In the genomic region with DNA sequence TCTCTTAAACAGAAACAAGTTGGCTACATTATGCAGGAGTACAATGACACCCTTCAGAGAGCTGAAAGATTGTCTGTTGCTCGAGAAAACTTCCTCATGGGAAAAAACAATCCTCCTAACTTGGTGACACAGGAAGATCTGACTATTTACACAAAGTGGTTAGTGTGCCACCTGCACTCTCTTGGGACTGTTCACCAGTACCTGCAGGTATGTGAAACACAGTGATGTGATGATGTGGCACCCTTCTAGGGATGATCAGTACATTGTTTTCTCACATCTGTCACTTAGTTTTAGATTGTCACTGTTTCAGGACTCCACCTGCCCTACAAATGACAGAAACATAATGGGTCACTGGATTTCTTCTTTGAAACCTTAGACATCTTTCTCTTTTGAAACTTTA, we compare ENCODE assay signal across 22 cellular contexts.
DNase-seq lines count a peak whose midpoint lies in the region; ATAC-seq and TF ChIP-seq lines count a peak whose summit lies in the region.
"Had no signal": no experiment of that assay in that cellular context is flagged by ENCODE, and none has a peak within 500 bp of the region (broad histone marks: within the 10 kb centered on the region; RNA-seq: fewer than 3 reads in every experiment).

No MANE protein-coding gene starts in this region.

- H3K27ac ChIP-seq in parathyroid adenoma (no peak overlapping the region), Peyer's patch (no peak overlapping the region), sigmoid colon (no peak overlapping the region)
- H3K27ac ChIP-seq: A549 had no signal

- no peak overlapping the region for H3K9ac ChIP-seq in parathyroid adenoma

- no peaks in the 10 kb centered on the region for H3K36me3 ChIP-seq in parathyroid adenoma (ENCODE audit: control insufficient read depth, insufficient read depth, low read length)
- no peaks in the 10 kb centered on the region for H3K36me3 ChIP-seq in Peyer's patch
- H3K36me3 ChIP-seq in sigmoid colon = no peaks in the 10 kb centered on the region
- H3K36me3 ChIP-seq: MG63 had no signal

- H2AFZ ChIP-seq in parathyroid adenoma = peak overlapping the region; percentile 2

- no peaks in the 10 kb centered on the region for H3K79me2 ChIP-seq in parathyroid adenoma

- ATAC-seq in left colon (peak; percentile 74), HG03571 (IDR thresholded peaks at IDR 0.05; ENCODE audit: unreplicated experiment) (no peak)
- ATAC-seq: A549, GM12878, SK-N-SH treated with all-trans-retinoic acid at 6 μM for 48 hours had no signal

- no peak overlapping the region for H3K4me2 ChIP-seq in parathyroid adenoma (ENCODE audit: low read length)
- H3K4me2 ChIP-seq: A549 had no signal

- no peaks in the 10 kb centered on the region for H3K9me3 ChIP-seq in parathyroid adenoma (ENCODE audit: control insufficient read depth, low read length)
- peaks cover 0 to 4% (median 0%) of the 10 kb centered on the region in 4 donors for H3K9me3 ChIP-seq in Peyer's patch
- no peaks in the 10 kb centered on the region for H3K9me3 ChIP-seq in sigmoid colon
- H3K9me3 ChIP-seq: A549, Caco-2, MG63 had no signal

- 20 to 23% methylated on average over 1 of the region's 1 CpG for WGBS in sigmoid colon, 2 donors

- no peak for TF ChIP-seq POLR2A in Peyer's patch (IDR thresholded peaks at IDR 0.05)
- no peak for TF ChIP-seq POLR2A in sigmoid colon (IDR thresholded peaks at IDR 0.05)

- TF ChIP-seq EP300 in sigmoid colon (IDR thresholded peaks at IDR 0.05) = no peak

- intact Hi-C loops in left colon (cut with DNase I, micrococcal nuclease) (no loop called here), head of caudate nucleus (cut with DNase I) (no loop called here), sigmoid colon (cut with DNase I) (no loop called here)

- H3K27me3 ChIP-seq in parathyroid adenoma (ENCODE audit: control insufficient read depth, insufficient read depth, low read length) (no peaks in the 10 kb centered on the region), Peyer's patch (no peaks in the 10 kb centered on the region), sigmoid colon (no peaks in the 10 kb centered on the region)
- H3K27me3 ChIP-seq: MG63 had no signal

- DNase-seq in DMS53 (lab: John Stamatoyannopoulos, UW) (peak; percentile 45), NCI-H69 (lab: John Stamatoyannopoulos, UW) (peak; percentile 17), left colon (peak in 1 of 2 donors; percentile 50), Peyer's patch (no peak), head of caudate nucleus (no peak), sigmoid colon (no peak)
- DNase-seq: Caco-2; CD4-positive, alpha-beta T cell; DMS153; EL; MG63; NCI-H1092 treated with DMSO at 0.1 percent for 48 hours; NCI-H2081; NCI-H510A; OCI-M1; RPMI8226; SIG-M5 had no signal

- peaks cover 15% of the 10 kb centered on the region for H3K4me1 ChIP-seq in parathyroid adenoma
- H3K4me1 ChIP-seq in Peyer's patch = no peaks in the 10 kb centered on the region
- peaks cover 0 to 8% (median 3%) of the 10 kb centered on the region in 4 donors for H3K4me1 ChIP-seq in sigmoid colon
- H3K4me1 ChIP-seq: A549, Caco-2 had no signal

- TF ChIP-seq CTCF in parathyroid adenoma (IDR thresholded peaks at IDR 0.05) (no peak), Peyer's patch (IDR thresholded peaks at IDR 0.05) (no peak), sigmoid colon (IDR thresholded peaks at IDR 0.05) (no peak)

- H3K4me3 ChIP-seq in parathyroid adenoma (ENCODE audit: low read depth, low read length) (no peak overlapping the region), Peyer's patch (no peak overlapping the region), sigmoid colon (no peak overlapping the region)
- H3K4me3 ChIP-seq: A549, GM12878, MG63 had no signal

Comparison
In these comparisons a context has a peak if more than half of its experiments do, and no peak if none do; other contexts are left out.
1. DNase-seq: peak in DMS53 (single experiment) and NCI-H69 (single experiment); none in Peyer's patch (0 of 3), head of caudate nucleus (0 of 42) and sigmoid colon (single experiment).